In genomic region chr9:137452761-137453642, GRCh38 we compare ENCODE assay signal across 11 cellular contexts. TPM values are rescaled to one million over a fixed set of nuclear protein-coding genes. Genes with fewer than 3 reads are reported as not detected.
DNase-seq lines count a peak whose midpoint lies in the region; ATAC-seq and TF ChIP-seq lines count a peak whose summit lies in the region.
"Had no signal": no experiment of that assay in that cellular context is flagged by ENCODE, and none has a peak within 500 bp of the region (broad histone marks: within the 10 kb centered on the region; RNA-seq: fewer than 3 reads in every experiment).

No MANE protein-coding gene starts in this region.

- H3K4me1 Mint-ChIP-seq in mesothelial cell of epicardium, result peaks cover 11% of the 10 kb centered on the region
- H3K4me1 Mint-ChIP-seq in activated T-helper 17 cell treated with anti-CD3 and anti-CD28 coated beads, Interleukin-2, amount 50 U/mL, for 72 hours, result no peaks in the 10 kb centered on the region

- peak; percentile 63 for DNase-seq in activated effector memory CD4-positive, alpha-beta T cell treated with anti-CD3 and anti-CD28 coated beads, Interleukin-2, amount 50 U/mL, for 16 hours
- no peak for DNase-seq in activated effector memory CD4-positive, alpha-beta T cell treated with Interleukin-2 at 50 U/mL for 16 hours
- peak; percentile 2 for DNase-seq in effector CD4-positive, alpha-beta T cell
- DNase-seq in mesothelial cell of epicardium (ENCODE audit: low spot score in 2 of 2, unreplicated experiment in 2 of 2) (peak in 1 of 2 experiments; percentile 24), tibial nerve (ENCODE audit: low spot score in 2 of 2) (no peak), NCI-H187 treated with DMSO at 0.1 percent for 48 hours (lab: John Stamatoyannopoulos, UW) (no peak)

- peak overlapping the region in 2 of 4 donors; percentile 40 to 47 for H3K4me3 ChIP-seq in tibial nerve

- no peak for TF ChIP-seq EP300 in tibial nerve (IDR thresholded peaks at IDR 0.05)

- no peaks in the 10 kb centered on the region for H3K27me3 Mint-ChIP-seq in mesothelial cell of epicardium (ENCODE audit: low read depth)
- H3K27me3 Mint-ChIP-seq in activated T-helper 17 cell treated with anti-CD3 and anti-CD28 coated beads, Interleukin-2, amount 50 U/mL, for 72 hours, result no peaks in the 10 kb centered on the region
- H3K27me3 Mint-ChIP-seq: activated naive CD8-positive, alpha-beta T cell treated with anti-CD3 and anti-CD28 coated beads, Interleukin-2, amount 50 U/mL, for 24 hours had no signal

- H3K9me3 ChIP-seq in tibial nerve, result no peaks in the 10 kb centered on the region

- no peaks in the 10 kb centered on the region for H3K27me3 ChIP-seq in tibial nerve

- peaks cover 2 to 68% (median 4%) of the 10 kb centered on the region in 3 donors for H3K36me3 ChIP-seq in tibial nerve

- peaks cover 0 to 47% (median 30%) of the 10 kb centered on the region in 4 donors for H3K4me1 ChIP-seq in tibial nerve

- H3K36me3 Mint-ChIP-seq in mesothelial cell of epicardium, result peaks cover 6% of the 10 kb centered on the region
- H3K36me3 Mint-ChIP-seq in activated T-helper 17 cell treated with anti-CD3 and anti-CD28 coated beads, Interleukin-2, amount 50 U/mL, for 72 hours (ENCODE audit: low read depth), result peaks cover 14% of the 10 kb centered on the region

- no peak overlapping the region for H3K27ac Mint-ChIP-seq in mesothelial cell of epicardium
- H3K27ac Mint-ChIP-seq in activated T-helper 17 cell treated with anti-CD3 and anti-CD28 coated beads, Interleukin-2, amount 50 U/mL, for 72 hours, result no peak overlapping the region
- H3K27ac Mint-ChIP-seq: activated naive CD8-positive, alpha-beta T cell treated with anti-CD3 and anti-CD28 coated beads, Interleukin-2, amount 50 U/mL, for 24 hours had no signal

- 82 to 91% methylated on average over 28 to 32 of the region's 43 CpGs for WGBS in tibial nerve, 2 donors

- H3K9me3 Mint-ChIP-seq in mesothelial cell of epicardium, result no peaks in the 10 kb centered on the region
- no peaks in the 10 kb centered on the region for H3K9me3 Mint-ChIP-seq in activated T-helper 17 cell treated with anti-CD3 and anti-CD28 coated beads, Interleukin-2, amount 50 U/mL, for 72 hours
- H3K9me3 Mint-ChIP-seq: activated naive CD8-positive, alpha-beta T cell treated with anti-CD3 and anti-CD28 coated beads, Interleukin-2, amount 50 U/mL, for 24 hours had no signal

- TF ChIP-seq POLR2A in tibial nerve (IDR thresholded peaks at IDR 0.05), result no peak

- ATAC-seq in GM21576 (IDR thresholded peaks at IDR 0.05; ENCODE audit: unreplicated experiment), result no peak
- ATAC-seq in activated T-helper 17 cell treated with anti-CD3 and anti-CD28 coated beads, Interleukin-2, amount 50 U/mL, for 72 hours (replicated peaks), result no peak

- no peak for TF ChIP-seq CTCF in mesothelial cell of epicardium (IDR thresholded peaks at IDR 0.05; ENCODE audit: unreplicated experiment)
- no peak for TF ChIP-seq CTCF in tibial nerve (IDR thresholded peaks at IDR 0.05)

- peak overlapping the region; percentile 69 for H3K4me3 Mint-ChIP-seq in mesothelial cell of epicardium
- H3K4me3 Mint-ChIP-seq in activated T-helper 17 cell treated with anti-CD3 and anti-CD28 coated beads, Interleukin-2, amount 50 U/mL, for 72 hours, result no peak overlapping the region
- H3K4me3 Mint-ChIP-seq: activated naive CD8-positive, alpha-beta T cell treated with anti-CD3 and anti-CD28 coated beads, Interleukin-2, amount 50 U/mL, for 24 hours had no signal

- peak overlapping the region in 3 of 4 donors; percentile 45 to 66 (median 52) for H3K27ac ChIP-seq in tibial nerve
- H3K27ac ChIP-seq: WERI-Rb-1 had no signal

RNA-seq across cellular contexts. Expression of gene NSMF, which starts 6.1 kb away (rescaled TPM):
- 85.3 to 85.6 TPM (median 85.3 TPM) in 3 replicates for total RNA-seq in mesothelial cell of epicardium
- total RNA-seq in tibial nerve, result 100 to 1,000 TPM; 219 to 297 (median 270) TPM
- 10 to 100 TPM; 26.6 to 35.5 TPM for total RNA-seq in activated T-helper 17 cell treated with anti-CD3 and anti-CD28 coated beads, Interleukin-2, amount 50 U/mL, for 72 hours

RNA-seq across cellular contexts. Expression of gene ENTPD8, which starts 11.8 kb away (rescaled TPM):
- total RNA-seq in mesothelial cell of epicardium (1.4 to 1.7 TPM (median 1.6 TPM) in 3 replicates), tibial nerve (not detected)
- not detected for total RNA-seq in activated T-helper 17 cell treated with anti-CD3 and anti-CD28 coated beads, Interleukin-2, amount 50 U/mL, for 72 hours
- total RNA-seq: mesenteric fat pad had no signal

RNA-seq across cellular contexts. Expression of gene NOXA1, which starts 29.8 kb away (rescaled TPM):
- total RNA-seq in mesothelial cell of epicardium (19.9 to 22.1 TPM (median 21.4 TPM) in 3 replicates), tibial nerve (10 to 100 TPM in 2 of 4 donors, 1 to 10 TPM in 2; 6.3 to 11.4 (median 10.1) TPM)
- total RNA-seq in activated T-helper 17 cell treated with anti-CD3 and anti-CD28 coated beads, Interleukin-2, amount 50 U/mL, for 72 hours, result under 1 TPM; 0.39 to 0.58 TPM

RNA-seq across cellular contexts. Expression of gene EXD3, which starts 30.0 kb away (rescaled TPM):
- 37.2 to 38.2 TPM (median 37.3 TPM) in 3 replicates for total RNA-seq in mesothelial cell of epicardium
- total RNA-seq in tibial nerve, result 10 to 100 TPM; 27.6 to 99.9 (median 55.2) TPM
- 1 to 10 TPM; 8.8 to 10.0 TPM for total RNA-seq in activated T-helper 17 cell treated with anti-CD3 and anti-CD28 coated beads, Interleukin-2, amount 50 U/mL, for 72 hours

Comparison
In these comparisons a context has a peak if more than half of its experiments do, and no peak if none do; other contexts are left out.
1. DNase-seq: peak in activated effector memory CD4-positive, alpha-beta T cell treated with anti-CD3 and anti-CD28 coated beads, Interleukin-2, amount 50 U/mL, for 16 hours (single experiment) and effector CD4-positive, alpha-beta T cell (single experiment); none in activated effector memory CD4-positive, alpha-beta T cell treated with Interleukin-2 at 50 U/mL for 16 hours (single experiment), tibial nerve (0 of 2) and NCI-H187 treated with DMSO at 0.1 percent for 48 hours (single experiment).
2. RNA of gene NOXA1, which starts 29.8 kb away (total RNA-seq): 19.9 to 22.1 TPM in mesothelial cell of epicardium and 6.3 to 11.4 TPM in tibial nerve; 0.39 to 0.58 TPM in activated T-helper 17 cell treated with anti-CD3 and anti-CD28 coated beads, Interleukin-2, amount 50 U/mL, for 72 hours; every median in the first group is over 4 times any median in the second.